ENCODE assay signal across 1 cellular context in genomic region chr5:69374911-69375446, GRCh38.
TF ChIP-seq lines count a peak whose summit lies in the region.

No MANE protein-coding gene starts in this region.

TF ChIP-seq in GM12878, 131 proteins besides CTCF, POLR2A, EP300 and RAD21 (continued from another document):
- no peak for TF ChIP-seq E2F8 (IDR thresholded peaks at IDR 0.05; ENCODE audit: low read depth, partially characterized antibody)
- no peak for TF ChIP-seq SMAD5 (IDR thresholded peaks at IDR 0.05; ENCODE audit: low read depth)
- 0 out of 2 replicates have a peak, but pooled peaks have one; percentile 28 for TF ChIP-seq CREB1 (IDR thresholded peaks at IDR 0.05; ENCODE audit: low read depth)
- TF ChIP-seq ATF7 (IDR thresholded peaks at IDR 0.05; ENCODE audit: low read depth) = peak; percentile 91
- TF ChIP-seq TCF3 (IDR thresholded peaks at IDR 0.05; ENCODE audit: borderline replicate concordance, insufficient read depth, low read depth, low read length) = no peak
- TF ChIP-seq, protein P1, sequence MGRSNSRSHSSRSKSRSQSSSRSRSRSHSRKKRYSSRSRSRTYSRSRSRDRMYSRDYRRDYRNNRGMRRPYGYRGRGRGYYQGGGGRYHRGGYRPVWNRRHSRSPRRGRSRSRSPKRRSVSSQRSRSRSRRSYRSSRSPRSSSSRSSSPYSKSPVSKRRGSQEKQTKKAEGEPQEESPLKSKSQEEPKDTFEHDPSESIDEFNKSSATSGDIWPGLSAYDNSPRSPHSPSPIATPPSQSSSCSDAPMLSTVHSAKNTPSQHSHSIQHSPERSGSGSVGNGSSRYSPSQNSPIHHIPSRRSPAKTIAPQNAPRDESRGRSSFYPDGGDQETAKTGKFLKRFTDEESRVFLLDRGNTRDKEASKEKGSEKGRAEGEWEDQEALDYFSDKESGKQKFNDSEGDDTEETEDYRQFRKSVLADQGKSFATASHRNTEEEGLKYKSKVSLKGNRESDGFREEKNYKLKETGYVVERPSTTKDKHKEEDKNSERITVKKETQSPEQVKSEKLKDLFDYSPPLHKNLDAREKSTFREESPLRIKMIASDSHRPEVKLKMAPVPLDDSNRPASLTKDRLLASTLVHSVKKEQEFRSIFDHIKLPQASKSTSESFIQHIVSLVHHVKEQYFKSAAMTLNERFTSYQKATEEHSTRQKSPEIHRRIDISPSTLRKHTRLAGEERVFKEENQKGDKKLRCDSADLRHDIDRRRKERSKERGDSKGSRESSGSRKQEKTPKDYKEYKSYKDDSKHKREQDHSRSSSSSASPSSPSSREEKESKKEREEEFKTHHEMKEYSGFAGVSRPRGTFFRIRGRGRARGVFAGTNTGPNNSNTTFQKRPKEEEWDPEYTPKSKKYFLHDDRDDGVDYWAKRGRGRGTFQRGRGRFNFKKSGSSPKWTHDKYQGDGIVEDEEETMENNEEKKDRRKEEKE (IDR thresholded peaks at IDR 0.05) = no peak
